In genomic region chr1:77672374-77672773, GRCh38 we compare ENCODE assay signal across 17 cellular contexts. TPM values are rescaled to one million over a fixed set of nuclear protein-coding genes. Genes with fewer than 3 reads are reported as not detected.
DNase-seq lines count a peak whose midpoint lies in the region; ATAC-seq and TF ChIP-seq lines count a peak whose summit lies in the region.
"Had no signal": no experiment of that assay in that cellular context is flagged by ENCODE, and none has a peak within 500 bp of the region (broad histone marks: within the 10 kb centered on the region; RNA-seq: fewer than 3 reads in every experiment).

No MANE protein-coding gene starts in this region.

- H3K27me3 Mint-ChIP-seq in activated T-cell treated with anti-CD3 and anti-CD28 coated beads, Interleukin-2, amount 50 U/mL, for 72 hours (ENCODE audit: low read depth) = no peaks in the 10 kb centered on the region
- H3K27me3 Mint-ChIP-seq in HFFc6 (ENCODE audit: insufficient read depth) = no peaks in the 10 kb centered on the region; the same call in 1 of the 2 replicates
- H3K27me3 Mint-ChIP-seq: activated naive CD8-positive, alpha-beta T cell treated with anti-CD3 and anti-CD28 coated beads for 36 hours had no signal

- H3K4me3 ChIP-seq in SU-DHL-6 (ENCODE audit: insufficient read depth, low read length, poor library complexity, severe bottlenecking) = no peak overlapping the region
- H3K4me3 ChIP-seq in aorta (ENCODE audit: low read length in 2 of 2) = no peak overlapping the region
- H3K4me3 ChIP-seq: HAP-1, ovary, testis had no signal

- H3K79me2 ChIP-seq in SU-DHL-6 (ENCODE audit: insufficient read depth, low read length) = peaks cover 100% of the 10 kb centered on the region

- H3F3A ChIP-seq in SU-DHL-6 (ENCODE audit: insufficient read depth) = peaks cover 8% of the 10 kb centered on the region; the same call in 1 of the 2 replicates

- no peaks in the 10 kb centered on the region for H3K9me2 ChIP-seq in SU-DHL-6 (replicated peaks; ENCODE audit: insufficient read depth, low read length)

- H3K4me1 Mint-ChIP-seq in activated T-cell treated with anti-CD3 and anti-CD28 coated beads, Interleukin-2, amount 50 U/mL, for 72 hours (ENCODE audit: low read depth) = peaks cover 77% of the 10 kb centered on the region
- peaks cover 81% of the 10 kb centered on the region for H3K4me1 Mint-ChIP-seq in HFFc6 (ENCODE audit: low read depth)

- intact Hi-C loops in aorta (cut with DNase I) = no loop called here

- peaks cover 28% of the 10 kb centered on the region for H4K20me1 ChIP-seq in SU-DHL-6 (ENCODE audit: low read depth, low read length)

- H3K4me1 ChIP-seq in aorta (ENCODE audit: control insufficient read depth in 1 of 2, insufficient read depth in 2 of 2, low read length in 2 of 2) = peaks cover 0 to 4% of the 10 kb centered on the region in 2 donors
- H3K4me1 ChIP-seq: testis had no signal

- H3K36me3 Mint-ChIP-seq in activated T-cell treated with anti-CD3 and anti-CD28 coated beads, Interleukin-2, amount 50 U/mL, for 72 hours (ENCODE audit: insufficient read depth in 2 of 2) = peaks cover 0 to 4% of the 10 kb centered on the region in 2 donors
- peaks cover 9% of the 10 kb centered on the region; the same call in 1 of the 2 replicates for H3K36me3 Mint-ChIP-seq in HFFc6 (ENCODE audit: low read depth)

- peak overlapping the region in 1 of 2 donors; percentile 82 for H3K4me3 Mint-ChIP-seq in activated T-cell treated with anti-CD3 and anti-CD28 coated beads, Interleukin-2, amount 50 U/mL, for 72 hours
- peak overlapping the region; percentile 73 for H3K4me3 Mint-ChIP-seq in HFFc6
- H3K4me3 Mint-ChIP-seq: activated naive CD8-positive, alpha-beta T cell treated with anti-CD3 and anti-CD28 coated beads for 36 hours had no signal

- DNase-seq in activated T-cell treated with anti-CD3 and anti-CD28 coated beads, Interleukin-2, amount 50 U/mL, for 72 hours = no peak
- no peak for DNase-seq in activated T-cell treated with anti-CD3 and anti-CD28 coated beads, Interleukin-2, amount 50 U/mL, for 1 hour
- no peak for DNase-seq in HFFc6
- DNase-seq in substantia nigra (lab: John Stamatoyannopoulos, UW) = no peak
- DNase-seq in DMS 273 (lab: John Stamatoyannopoulos, UW; ENCODE audit: unreplicated experiment) = no peak
- no peak for DNase-seq in aorta
- no peak for DNase-seq in activated gamma-delta T cell (lab: John Stamatoyannopoulos, UW)
- DNase-seq: activated naive CD8-positive, alpha-beta T cell treated with anti-CD3 and anti-CD28 coated beads for 36 hours; DMS153; kidney; NCI-H2081 treated with DMSO at 0.1 percent for 48 hours; NCI-H82; ovary; testis had no signal

- no peaks in the 10 kb centered on the region for H3K9me3 Mint-ChIP-seq in activated T-cell treated with anti-CD3 and anti-CD28 coated beads, Interleukin-2, amount 50 U/mL, for 72 hours
- no peaks in the 10 kb centered on the region for H3K9me3 Mint-ChIP-seq in HFFc6
- H3K9me3 Mint-ChIP-seq: activated naive CD8-positive, alpha-beta T cell treated with anti-CD3 and anti-CD28 coated beads for 36 hours had no signal

- H3K27ac ChIP-seq in SU-DHL-6 (ENCODE audit: low read depth, low read length) (no peak overlapping the region; the same call in 1 of the 2 replicates), substantia nigra (ENCODE audit: low read depth, low read length, poor library complexity, severe bottlenecking) (peak overlapping the region; percentile 72), aorta (ENCODE audit: low read depth in 1 of 2, low read length in 2 of 2) (no peak overlapping the region)
- H3K27ac ChIP-seq: ovary, testis had no signal

- H3K27me3 ChIP-seq in SU-DHL-6 (ENCODE audit: low read length) = no peaks in the 10 kb centered on the region
- no peaks in the 10 kb centered on the region for H3K27me3 ChIP-seq in aorta (ENCODE audit: control insufficient read depth in 1 of 2, insufficient read depth in 2 of 2, low read length in 1 of 2)
- H3K27me3 ChIP-seq: ovary, testis had no signal

- no peak overlapping the region for H2AFZ ChIP-seq in SU-DHL-6 (ENCODE audit: low read depth, low read length, severe bottlenecking)

- no peak for TF ChIP-seq CTCF in HFFc6 (IDR thresholded peaks at IDR 0.05)
- TF ChIP-seq CTCF in SU-DHL-6 (IDR thresholded peaks at IDR 0.05; ENCODE audit: insufficient read depth, low read length, poor library complexity, severe bottlenecking) = no peak

- H3K36me3 ChIP-seq in SU-DHL-6 (ENCODE audit: low read length) (peaks cover 4% of the 10 kb centered on the region; the same call in 1 of the 2 replicates), aorta (ENCODE audit: control insufficient read depth in 1 of 2, insufficient read depth in 2 of 2, low read length in 1 of 2) (no peaks in the 10 kb centered on the region)
- H3K36me3 ChIP-seq: HAP-1, ovary had no signal

- no peak overlapping the region for H3K9ac ChIP-seq in SU-DHL-6 (ENCODE audit: low read length)

- ATAC-seq in activated T-cell treated with anti-CD3 and anti-CD28 coated beads, Interleukin-2, amount 50 U/mL, for 72 hours (replicated peaks in 1 of 2) = peak; percentile 45 to 47
- ATAC-seq in aorta (ENCODE audit: low FRiP score) = no peak
- ATAC-seq: Right ventricle myocardium inferior had no signal

- peak overlapping the region; percentile 21 for H3K4me2 ChIP-seq in SU-DHL-6 (ENCODE audit: low read depth, low read length, poor library complexity, severe bottlenecking)

- WGBS in aorta, 2 donors = 44 to 60% methylated on average over 2 of the region's 2 CpGs

- H3K27ac Mint-ChIP-seq in activated T-cell treated with anti-CD3 and anti-CD28 coated beads, Interleukin-2, amount 50 U/mL, for 72 hours = peak overlapping the region; percentile 42
- H3K27ac Mint-ChIP-seq in HFFc6 = peak overlapping the region; percentile 77

- no peaks in the 10 kb centered on the region for H3K9me3 ChIP-seq in SU-DHL-6 (ENCODE audit: insufficient read depth, low read length)
- no peaks in the 10 kb centered on the region for H3K9me3 ChIP-seq in aorta (ENCODE audit: control insufficient read depth, low read length)
- H3K9me3 ChIP-seq: HAP-1, ovary, testis had no signal

RNA-seq across cellular contexts. Expression of gene ZZZ3, which starts 10.1 kb away (rescaled TPM):
- total RNA-seq in activated T-cell treated with anti-CD3 and anti-CD28 coated beads, Interleukin-2, amount 50 U/mL, for 72 hours = 10 to 100 TPM; 36.6 to 49.5 TPM
- 10 to 100 TPM; 41.8 to 47.8 (median 46.0) TPM for total RNA-seq in HFFc6 (2021; fragmentation: NEBNext Ultra II Directional; extraction: Animal tissue kit (Norgen Biotek cat#: 25700))
- 10 to 100 TPM; 40.7 to 56.6 TPM for total RNA-seq in aorta
- polyA plus RNA-seq in aorta = 10 to 100 TPM; 14.6 to 19.8 TPM
